ENCODE assay signal across 13 cellular contexts in genomic region chr1:19203440-19203839, GRCh38. TPM values are rescaled to one million over a fixed set of nuclear protein-coding genes. Genes with fewer than 3 reads are reported as not detected.
DNase-seq lines count a peak whose midpoint lies in the region; ATAC-seq and TF ChIP-seq lines count a peak whose summit lies in the region.
"Had no signal": no experiment of that assay in that cellular context is flagged by ENCODE, and none has a peak within 500 bp of the region (broad histone marks: within the 10 kb centered on the region; RNA-seq: fewer than 3 reads in every experiment).

No MANE protein-coding gene starts in this region.

- H3K9me3 ChIP-seq in aorta (ENCODE audit: control insufficient read depth, low read length), result no peaks in the 10 kb centered on the region
- H3K9me3 ChIP-seq: BLaER1 treated with 17β-estradiol and CSF1 and Interleukin-3, amounts not matched to agents 10 nM and 100 nM had no signal

- peaks cover 24% of the 10 kb centered on the region for H3K36me3 ChIP-seq in brain microvascular endothelial cell (replicated peaks)
- H3K36me3 ChIP-seq in aorta (ENCODE audit: control insufficient read depth in 1 of 2, insufficient read depth in 2 of 2, low read length in 1 of 2), result no peaks in the 10 kb centered on the region

- TF ChIP-seq CTCF in brain microvascular endothelial cell (IDR thresholded peaks at IDR 0.05; ENCODE audit: low read depth, low read length, missing control alignments), result no peak

- H3K4me3 ChIP-seq in brain microvascular endothelial cell (ENCODE audit: low read depth, low read length) (no peak overlapping the region), aorta (ENCODE audit: low read length in 2 of 2) (no peak overlapping the region)
- H3K4me3 ChIP-seq: BLaER1 treated with 17β-estradiol and CSF1 and Interleukin-3, amounts not matched to agents 10 nM and 100 nM had no signal

- H3K27me3 ChIP-seq in brain microvascular endothelial cell (replicated peaks) (no peaks in the 10 kb centered on the region), aorta (ENCODE audit: control insufficient read depth in 1 of 2, insufficient read depth in 2 of 2, low read length in 1 of 2) (no peaks in the 10 kb centered on the region)
- H3K27me3 ChIP-seq: BLaER1 treated with 17β-estradiol and CSF1 and Interleukin-3, amounts not matched to agents 10 nM and 100 nM had no signal

- WGBS in aorta, 2 donors, result 8 to 9% methylated on average over 2 of the region's 2 CpGs

- in situ Hi-C loops in brain microvascular endothelial cell (cut with HindIII; ENCODE audit: low pct_ligation_motif_present, low sequenced_read_pairs), result no loop called here

- intact Hi-C loops in Right ventricle myocardium superior (cut with DNase I) (no loop called here), cardiac septum (cut with DNase I) (no loop called here), aorta (cut with DNase I) (loop anchor here in 1 of 2 donors (5.0 kb wide), 1 partner anchor 39 kb away; no protein-coding TSS in a partner anchor)

- ATAC-seq in Right ventricle myocardium superior (ENCODE audit: poor library complexity) (peak; percentile 84), aorta (ENCODE audit: low FRiP score) (peak; percentile 43), GM19023 (IDR thresholded peaks at IDR 0.05; ENCODE audit: unreplicated experiment) (no peak), GM19463 (IDR thresholded peaks at IDR 0.05; ENCODE audit: unreplicated experiment) (no peak)
- no peak for ATAC-seq in activated CD4-positive, CD25-positive, alpha-beta regulatory T cell treated with anti-CD3 and anti-CD28 coated beads, Interleukin-2, amount 50 U/mL, for 24 hours
- ATAC-seq: effector memory CD8-positive, alpha-beta T cell; HCT116; stimulated activated naive CD8-positive, alpha-beta T cell treated with anti-CD3 and anti-CD28 coated beads, Interleukin-15, amount 100 ng/mL, for 72 hours had no signal

- peaks cover 0 to 3% of the 10 kb centered on the region in 2 donors for H3K4me1 ChIP-seq in aorta (ENCODE audit: control insufficient read depth in 1 of 2, insufficient read depth in 2 of 2, low read length in 2 of 2)

- H3K27ac ChIP-seq in brain microvascular endothelial cell (no peak overlapping the region), aorta (ENCODE audit: low read depth in 1 of 2, low read length in 2 of 2) (peak overlapping the region in 1 of 2 donors; percentile 57)

- DNase-seq in Right ventricle myocardium superior (no peak), cardiac septum (ENCODE audit: low spot score) (no peak), brain microvascular endothelial cell (peak; percentile 30), iris pigment epithelial cell (ENCODE audit: low read depth) (peak; percentile 71), aorta (no peak)
- DNase-seq: effector memory CD8-positive, alpha-beta T cell; stimulated activated naive CD8-positive, alpha-beta T cell treated with anti-CD3 and anti-CD28 coated beads, Interleukin-15, amount 100 ng/mL, for 72 hours; T-helper 2 cell had no signal

RNA-seq across cellular contexts. Expression of gene UBR4, which starts 6.6 kb away (rescaled TPM):
- total RNA-seq in Right ventricle myocardium superior (58.1 TPM), cardiac septum (95.7 TPM), aorta (100 to 1,000 TPM; 174 to 201 TPM)
- polyA plus RNA-seq in aorta, result 100 to 1,000 TPM in 1 of 2 donors, 10 to 100 TPM in 1; 16.4 to 293 TPM

RNA-seq across cellular contexts. Expression of gene EMC1, which starts 47.9 kb away (rescaled TPM):
- total RNA-seq in Right ventricle myocardium superior (23.7 TPM), cardiac septum (28.6 TPM), aorta (10 to 100 TPM; 33.9 to 35.0 TPM)
- 10 to 100 TPM; 14.0 to 19.1 TPM for polyA plus RNA-seq in aorta

RNA-seq across cellular contexts. Expression of gene MRTO4, which starts 48.2 kb away (rescaled TPM):
- total RNA-seq in Right ventricle myocardium superior (10.8 TPM), cardiac septum (14.8 TPM), aorta (10 to 100 TPM; 13.0 to 14.2 TPM)
- 10 to 100 TPM in 1 of 2 donors, 1 to 10 TPM in 1; 6.5 to 23.6 TPM for polyA plus RNA-seq in aorta

Comparison
In these comparisons a context has a peak if more than half of its experiments do, and no peak if none do; other contexts are left out.
1. ATAC-seq: peak in Right ventricle myocardium superior (single experiment) and aorta (single experiment); none in GM19023 (single experiment), activated CD4-positive, CD25-positive, alpha-beta regulatory T cell treated with anti-CD3 and anti-CD28 coated beads, Interleukin-2, amount 50 U/mL, for 24 hours (0 of 2) and GM19463 (single experiment).
2. DNase-seq: peak in brain microvascular endothelial cell (single experiment) and iris pigment epithelial cell (single experiment); none in Right ventricle myocardium superior (single experiment), cardiac septum (single experiment) and aorta (0 of 2).